Comparison of ENCODE assay signal across 10 cellular contexts in genomic region chr14:44316647-44317432, GRCh38.
DNase-seq lines count a peak whose midpoint lies in the region; ATAC-seq and TF ChIP-seq lines count a peak whose summit lies in the region.
"Had no signal": no experiment of that assay in that cellular context is flagged by ENCODE, and none has a peak within 500 bp of the region (broad histone marks: within the 10 kb centered on the region; RNA-seq: fewer than 3 reads in every experiment).

No MANE protein-coding gene starts in this region.

- H3K9me3 ChIP-seq in thyroid gland, result no peaks in the 10 kb centered on the region
- H3K9me3 ChIP-seq: neutrophil had no signal

- TF ChIP-seq POLR2A in thyroid gland (IDR thresholded peaks at IDR 0.05), result no peak

- H3K4me3 ChIP-seq in thyroid gland (replicated peaks in 1 of 3), result no peak overlapping the region

- intact Hi-C loops in thyroid gland (cut with DNase I), result no loop called here

- DNase-seq in activated CD4-positive, alpha-beta T cell treated with anti-CD3 and anti-CD28 coated beads, Interleukin-2, amount 50 U/mL, for 48 hours, result peak; percentile 7 to 17
- no peak for DNase-seq in activated CD4-positive, alpha-beta T cell treated with anti-CD3 and anti-CD28 coated beads, Interleukin-2, amount 50 U/mL, for 4 hours
- DNase-seq in SHP77 treated with DMSO at 0.1 percent for 48 hours (lab: John Stamatoyannopoulos, UW), result peak; percentile 75
- peak; percentile 89 to 95 for DNase-seq in foreskin keratinocyte
- no peak for DNase-seq in amniotic stem cell (lab: John Stamatoyannopoulos, UW)
- no peak for DNase-seq in thyroid gland
- no peak for DNase-seq in NCI-H82 (lab: John Stamatoyannopoulos, UW)
- DNase-seq: DND-41 had no signal

- H3K4me1 ChIP-seq in foreskin keratinocyte (peaks cover 9% of the 10 kb centered on the region), thyroid gland (no peaks in the 10 kb centered on the region)

- no peaks in the 10 kb centered on the region for H3K36me3 ChIP-seq in thyroid gland
- H3K36me3 ChIP-seq: neutrophil had no signal

- H3K27ac ChIP-seq in foreskin keratinocyte (peak overlapping the region; percentile 81), thyroid gland (no peak overlapping the region)
- H3K27ac ChIP-seq: neutrophil had no signal

- ATAC-seq in HG03439 (IDR thresholded peaks at IDR 0.05; ENCODE audit: unreplicated experiment) (peak; percentile 98), foreskin keratinocyte (peak; percentile 100)

- no peak for TF ChIP-seq CTCF in foreskin keratinocyte (conservative IDR thresholded peaks at IDR 0.05)
- TF ChIP-seq CTCF in thyroid gland (IDR thresholded peaks at IDR 0.05), result no peak

- WGBS in thyroid gland, 2 donors, result 73 to 80% methylated on average over 7 of the region's 7 CpGs

- H3K27me3 ChIP-seq in foreskin keratinocyte (no peaks in the 10 kb centered on the region), thyroid gland (no peaks in the 10 kb centered on the region)
- H3K27me3 ChIP-seq: neutrophil had no signal

Comparison
In these comparisons a context has a peak if more than half of its experiments do, and no peak if none do; other contexts are left out.
1. DNase-seq: peak in activated CD4-positive, alpha-beta T cell treated with anti-CD3 and anti-CD28 coated beads, Interleukin-2, amount 50 U/mL, for 48 hours (2 of 2), SHP77 treated with DMSO at 0.1 percent for 48 hours (single experiment) and foreskin keratinocyte (2 of 2); none in activated CD4-positive, alpha-beta T cell treated with anti-CD3 and anti-CD28 coated beads, Interleukin-2, amount 50 U/mL, for 4 hours (0 of 2), amniotic stem cell (single experiment), thyroid gland (0 of 2) and NCI-H82 (single experiment).